Comparison of ENCODE assay signal across 1 cellular context in the genomic region with DNA sequence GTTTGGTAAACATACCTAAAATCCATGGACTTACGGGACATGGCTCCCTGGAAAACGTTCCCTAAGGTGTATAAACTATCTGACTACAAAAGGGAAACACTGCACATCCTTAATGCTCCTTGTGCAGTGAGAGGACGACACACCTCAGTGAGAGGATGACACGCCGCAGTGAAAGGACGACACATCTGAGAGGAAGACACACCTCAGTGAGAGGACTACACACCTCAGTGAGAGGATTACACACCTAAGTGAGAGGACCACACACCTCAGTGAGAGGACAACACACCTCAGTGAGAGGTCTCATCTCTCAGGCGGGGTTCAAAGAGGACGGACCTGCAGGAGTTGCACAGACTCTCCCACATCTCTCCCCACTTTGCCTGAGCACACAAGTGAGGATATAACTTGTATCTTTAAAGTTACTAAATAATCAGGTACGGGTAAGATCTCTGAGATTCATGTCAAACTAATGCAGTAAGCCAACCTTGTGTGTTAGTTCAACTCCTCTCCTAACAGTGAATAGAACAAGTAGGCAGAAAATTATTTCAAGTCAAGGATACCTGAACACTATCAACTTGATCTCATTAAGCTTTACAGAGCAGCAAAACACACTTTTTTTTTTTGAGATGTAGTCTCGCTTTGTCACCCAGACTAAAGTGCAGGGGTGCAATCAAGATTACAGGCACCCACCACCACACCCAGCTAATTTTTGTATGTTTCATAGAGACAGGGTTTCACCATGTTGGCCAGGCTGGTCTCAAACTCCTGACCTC.
TF ChIP-seq lines count a peak whose summit lies in the region.

No MANE protein-coding gene starts in this region.

TF ChIP-seq in HepG2, 621 proteins besides CTCF, POLR2A, EP300 and RAD21 (continued from another document):
- TF ChIP-seq PAX8 (CRISPR knock-in tag; IDR thresholded peaks at IDR 0.05; ENCODE audit: borderline replicate concordance) (no peak), CHCHD3 (CRISPR knock-in tag; IDR thresholded peaks at IDR 0.05) (no peak), ZNF343 (CRISPR knock-in tag; IDR thresholded peaks at IDR 0.05) (no peak)
